Comparison of ENCODE assay signal across 10 cellular contexts in the genomic region with DNA sequence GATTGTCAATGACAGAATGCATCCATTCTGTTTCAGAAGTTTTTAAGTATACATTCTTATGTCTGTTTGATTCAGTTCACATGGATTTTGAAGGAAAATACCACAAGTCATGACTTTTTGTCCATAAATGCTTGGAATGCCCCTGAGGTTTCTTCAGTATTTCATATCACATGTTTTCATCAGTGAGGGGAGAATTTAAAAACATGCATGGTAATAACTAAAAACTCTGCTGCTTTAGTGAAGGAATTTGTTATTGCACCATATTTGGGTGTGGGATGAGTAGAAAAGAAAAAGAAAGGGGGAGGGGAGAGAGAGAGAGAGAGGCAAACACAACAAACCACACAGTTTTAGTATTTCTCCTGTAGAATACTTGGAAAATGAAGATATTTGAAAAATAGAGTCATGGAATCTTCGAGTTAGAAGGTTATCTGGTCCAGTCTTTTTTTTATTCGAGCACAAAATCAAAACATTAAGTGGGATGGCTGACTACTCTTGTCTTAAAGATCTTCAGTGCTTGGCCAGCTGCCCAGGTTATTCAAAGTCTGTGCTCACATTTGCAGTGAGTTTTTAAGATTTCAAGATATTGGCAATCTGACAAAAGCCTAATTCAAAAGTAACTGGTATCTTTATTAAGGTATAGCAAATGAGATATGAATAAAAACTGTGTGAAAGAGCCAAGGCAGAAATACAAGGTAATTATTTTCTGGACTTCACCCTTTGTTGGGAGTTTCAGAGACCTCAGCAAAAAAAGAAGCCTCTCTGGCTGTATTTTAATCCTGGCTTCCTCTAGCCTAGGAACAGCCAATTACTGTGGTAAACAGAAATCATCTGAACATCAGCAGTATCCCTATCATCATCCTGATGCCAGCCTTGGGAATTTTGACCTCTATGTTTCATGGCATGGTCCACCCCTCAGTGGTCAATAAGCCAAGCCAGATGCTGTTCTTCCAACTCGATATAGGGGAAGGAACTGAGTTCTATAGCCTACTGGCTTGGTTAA.
A peak's percentile ranks its signal among the peaks of the same experiment; 100 is the strongest.
DNase-seq lines count a peak whose midpoint lies in the region; ATAC-seq and TF ChIP-seq lines count a peak whose summit lies in the region.
"Had no signal": no experiment of that assay in that cellular context is flagged by ENCODE, and none has a peak within 500 bp of the region (broad histone marks: within the 10 kb centered on the region; RNA-seq: fewer than 3 reads in every experiment).

No MANE protein-coding gene starts in this region.

- TF ChIP-seq CTCF in AG09319 (IDR thresholded peaks at IDR 0.05; ENCODE audit: low read depth, low read length) (no peak), Calu3 (IDR thresholded peaks at IDR 0.05; ENCODE audit: unreplicated experiment) (no peak)
- TF ChIP-seq CTCF in CD4-positive, alpha-beta T cell (IDR thresholded peaks at IDR 0.05) = no peak

- H3K27me3 ChIP-seq in CD4-positive, alpha-beta T cell (ENCODE audit: control insufficient read depth, insufficient read depth, low read length) = peaks cover 4% of the 10 kb centered on the region

- BruUV-seq in Calu3 (replicated peaks; lab: Mats Ljungman, UMichigan) = no TSS peak

- no peaks in the 10 kb centered on the region for H3K9me3 ChIP-seq in CD4-positive, alpha-beta T cell (ENCODE audit: control insufficient read depth, low read length)

- CTCF ChIA-PET in Calu3 (lab: Charles Lee) = no interaction called here
- CTCF ChIA-PET in CD4-positive, alpha-beta T cell (lab: Charles Lee) = no interaction called here

- H3K4me1 Mint-ChIP-seq in stimulated activated effector memory CD8-positive, alpha-beta T cell treated with anti-CD3 and anti-CD28 coated beads, Interleukin-12 subunit alpha, Interleukin-12 subunit beta, amount 100 ng/mL, for 72 hours = no peaks in the 10 kb centered on the region
- H3K4me1 Mint-ChIP-seq in Calu3 (ENCODE audit: low read depth, unreplicated experiment) = peaks cover 12% of the 10 kb centered on the region
- H3K4me1 Mint-ChIP-seq in CD4-positive, alpha-beta T cell (ENCODE audit: low read depth) = no peaks in the 10 kb centered on the region

- H3K27me3 Mint-ChIP-seq in Calu3 (ENCODE audit: unreplicated experiment) = no peaks in the 10 kb centered on the region
- peaks cover 15% of the 10 kb centered on the region for H3K27me3 Mint-ChIP-seq in CD4-positive, alpha-beta T cell

- intact Hi-C loops in Calu3 (cut with micrococcal nuclease; ENCODE audit: unreplicated experiment) = no loop called here
- intact Hi-C loops in CD4-positive, alpha-beta T cell (cut with DNase I, micrococcal nuclease) = no loop called here

- no peak overlapping the region for H3K4me3 Mint-ChIP-seq in stimulated activated effector memory CD8-positive, alpha-beta T cell treated with anti-CD3 and anti-CD28 coated beads, Interleukin-12 subunit alpha, Interleukin-12 subunit beta, amount 100 ng/mL, for 72 hours
- H3K4me3 Mint-ChIP-seq in Calu3 (ENCODE audit: low read depth, unreplicated experiment) = no peak overlapping the region
- H3K4me3 Mint-ChIP-seq in CD4-positive, alpha-beta T cell = no peak overlapping the region

- no peaks in the 10 kb centered on the region for H3K36me3 Mint-ChIP-seq in stimulated activated effector memory CD8-positive, alpha-beta T cell treated with anti-CD3 and anti-CD28 coated beads, Interleukin-12 subunit alpha, Interleukin-12 subunit beta, amount 100 ng/mL, for 72 hours
- no peaks in the 10 kb centered on the region for H3K36me3 Mint-ChIP-seq in Calu3 (ENCODE audit: insufficient read depth, unreplicated experiment)
- H3K36me3 Mint-ChIP-seq in CD4-positive, alpha-beta T cell (ENCODE audit: low read depth) = no peaks in the 10 kb centered on the region

- POLR2A ChIA-PET in CD4-positive, alpha-beta T cell (lab: Charles Lee) = no interaction called here

- H3K27ac ChIP-seq in epithelial cell of prostate = peak overlapping the region; percentile 64
- H3K27ac ChIP-seq in CD4-positive, alpha-beta T cell (ENCODE audit: low read depth, low read length) = no peak overlapping the region

- ATAC-seq in HG03520 (IDR thresholded peaks at IDR 0.05; ENCODE audit: unreplicated experiment) = no peak
- ATAC-seq in stimulated activated effector memory CD8-positive, alpha-beta T cell treated with anti-CD3 and anti-CD28 coated beads, Interleukin-12 subunit alpha, Interleukin-12 subunit beta, amount 100 ng/mL, for 72 hours = no peak
- ATAC-seq in CD4-positive, alpha-beta T cell (ENCODE audit: poor library complexity) = no peak

- H3K9me3 Mint-ChIP-seq in stimulated activated effector memory CD8-positive, alpha-beta T cell treated with anti-CD3 and anti-CD28 coated beads, Interleukin-12 subunit alpha, Interleukin-12 subunit beta, amount 100 ng/mL, for 72 hours = no peaks in the 10 kb centered on the region
- H3K9me3 Mint-ChIP-seq in Calu3 (ENCODE audit: low read depth, unreplicated experiment) = no peaks in the 10 kb centered on the region
- H3K9me3 Mint-ChIP-seq in CD4-positive, alpha-beta T cell = no peaks in the 10 kb centered on the region

- H3K27ac Mint-ChIP-seq in stimulated activated effector memory CD8-positive, alpha-beta T cell treated with anti-CD3 and anti-CD28 coated beads, Interleukin-12 subunit alpha, Interleukin-12 subunit beta, amount 100 ng/mL, for 72 hours = no peak overlapping the region
- H3K27ac Mint-ChIP-seq in Calu3 (ENCODE audit: unreplicated experiment) = no peak overlapping the region
- no peak overlapping the region for H3K27ac Mint-ChIP-seq in CD4-positive, alpha-beta T cell

- DNase-seq in AG09319 (ENCODE audit: extremely low read depth, low read depth) = peak; percentile 85
- DNase-seq in NCI-H524 (lab: John Stamatoyannopoulos, UW) = peak; percentile 20 to 76
- DNase-seq in epithelial cell of prostate (ENCODE audit: low read depth, low spot score) = peak; percentile 12
- peak; percentile 96 for DNase-seq in non-pigmented ciliary epithelial cell (ENCODE audit: low read depth)
- no peak for DNase-seq in stimulated activated effector memory CD8-positive, alpha-beta T cell treated with anti-CD3 and anti-CD28 coated beads, Interleukin-12 subunit alpha, Interleukin-12 subunit beta, amount 100 ng/mL, for 72 hours (ENCODE audit: low spot score in 2 of 2)
- no peak for DNase-seq in Calu3
- DNase-seq in CD4-positive, alpha-beta T cell = no peak
- DNase-seq: DND-41; NK-92 treated with Interleukin-12 subunit alpha and Interleukin-12 subunit beta, amount 100 ng/mL, for 24 hours had no signal

Comparison
In these comparisons a context has a peak if more than half of its experiments do, and no peak if none do; other contexts are left out.
1. DNase-seq: peak in AG09319 (single experiment), NCI-H524 (2 of 2), epithelial cell of prostate (single experiment) and non-pigmented ciliary epithelial cell (single experiment); none in stimulated activated effector memory CD8-positive, alpha-beta T cell treated with anti-CD3 and anti-CD28 coated beads, Interleukin-12 subunit alpha, Interleukin-12 subunit beta, amount 100 ng/mL, for 72 hours (0 of 2), Calu3 (single experiment) and CD4-positive, alpha-beta T cell (0 of 10).